ENCODE assay signal across 9 cellular contexts in the genomic region with DNA sequence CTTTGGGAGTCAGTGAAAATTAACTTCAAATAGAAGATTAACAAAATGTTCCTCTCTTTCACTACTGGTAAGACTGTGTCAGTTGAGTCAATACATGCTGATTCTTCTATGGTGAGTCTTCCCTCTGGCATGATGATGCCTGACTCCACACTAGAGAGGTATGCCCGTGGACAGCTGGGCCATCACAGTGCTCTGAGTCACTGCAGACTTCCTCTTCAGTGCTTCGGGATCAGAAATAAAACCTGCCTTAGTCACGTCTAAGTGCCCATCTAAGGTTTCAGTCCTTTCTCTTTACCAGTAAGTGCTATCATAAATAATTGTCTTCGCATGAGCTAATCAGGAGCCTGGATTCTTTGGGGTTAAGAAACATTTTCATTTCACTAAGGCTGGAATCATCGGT. TPM values are rescaled to one million over a fixed set of nuclear protein-coding genes. Genes with fewer than 3 reads are reported as not detected.
DNase-seq lines count a peak whose midpoint lies in the region; TF ChIP-seq lines count a peak whose summit lies in the region.
"Had no signal": no experiment of that assay in that cellular context is flagged by ENCODE, and none has a peak within 500 bp of the region (broad histone marks: within the 10 kb centered on the region; RNA-seq: fewer than 3 reads in every experiment).

No MANE protein-coding gene starts in this region.

- H3K27ac ChIP-seq in MM.1S (ENCODE audit: low read length) (no peak overlapping the region), brain microvascular endothelial cell (peak overlapping the region; percentile 82)
- H3K27ac ChIP-seq: KMS-11 had no signal

- no peak overlapping the region for H3K4me3 ChIP-seq in MM.1S (ENCODE audit: low read length)
- H3K4me3 ChIP-seq in brain microvascular endothelial cell (ENCODE audit: low read depth, low read length) = peak overlapping the region; percentile 18

- in situ Hi-C loops in brain microvascular endothelial cell (cut with HindIII; ENCODE audit: low pct_ligation_motif_present, low sequenced_read_pairs) = no loop called here

- DNase-seq in EL = peak; percentile 99
- DNase-seq in MM.1S = no peak
- peak; percentile 98 for DNase-seq in brain microvascular endothelial cell
- peak; percentile 99 for DNase-seq in myocyte (ENCODE audit: low read depth)
- DNase-seq in HuH-7 (ENCODE audit: low spot score) = no peak
- DNase-seq in GOT3 (lab: John Stamatoyannopoulos, UW) = no peak
- no peak for DNase-seq in NCI-H128 (lab: John Stamatoyannopoulos, UW; ENCODE audit: unreplicated experiment)
- DNase-seq in Kasumi-1 (lab: John Stamatoyannopoulos, UW) = no peak

- H3K27me3 ChIP-seq in MM.1S (replicated peaks; ENCODE audit: insufficient read depth, low read length) = no peaks in the 10 kb centered on the region
- H3K27me3 ChIP-seq in brain microvascular endothelial cell (replicated peaks) = no peaks in the 10 kb centered on the region

- H3K36me3 ChIP-seq in MM.1S (replicated peaks; ENCODE audit: insufficient read depth, low read length) (no peaks in the 10 kb centered on the region), brain microvascular endothelial cell (replicated peaks) (no peaks in the 10 kb centered on the region)

- H3K9me2 ChIP-seq in MM.1S (replicated peaks; ENCODE audit: insufficient read depth, low read length) = no peaks in the 10 kb centered on the region

- no peak overlapping the region for H3K4me2 ChIP-seq in MM.1S (ENCODE audit: low read depth, low read length)
- H3K4me2 ChIP-seq: KMS-11 had no signal

- H4K20me1 ChIP-seq in MM.1S (ENCODE audit: insufficient read depth, low read length) = no peaks in the 10 kb centered on the region

- H3K9ac ChIP-seq in MM.1S (ENCODE audit: low read length) = no peak overlapping the region
- H3K9ac ChIP-seq: KMS-11 had no signal

- H3K79me2 ChIP-seq in MM.1S (ENCODE audit: low read length) = no peaks in the 10 kb centered on the region

- H2AFZ ChIP-seq in MM.1S (ENCODE audit: low read length) = peak overlapping the region; percentile 30; the same call in 1 of the 2 replicates

- no peaks in the 10 kb centered on the region for H3F3A ChIP-seq in MM.1S (ENCODE audit: insufficient read depth, low read length)

- H3K4me1 ChIP-seq in MM.1S (ENCODE audit: low read length) = no peaks in the 10 kb centered on the region

- no peaks in the 10 kb centered on the region for H3K9me3 ChIP-seq in MM.1S (replicated peaks; ENCODE audit: insufficient read depth, low read length)

- no peak for TF ChIP-seq CTCF in MM.1S (IDR thresholded peaks at IDR 0.05; ENCODE audit: low read length)
- TF ChIP-seq CTCF in brain microvascular endothelial cell (IDR thresholded peaks at IDR 0.05; ENCODE audit: low read depth, low read length, missing control alignments) = no peak

RNA-seq across cellular contexts. Expression of a gene that starts 1.6 kb away (rescaled TPM):
- total RNA-seq in myocyte = 1,422 and 1,483 TPM in 2 replicates
- polyA plus RNA-seq in myocyte (2012) = 340 TPM

RNA-seq across cellular contexts. Expression of a gene that starts 49.1 kb away (rescaled TPM):
- 81.0 and 94.7 TPM in 2 replicates for total RNA-seq in myocyte
- polyA plus RNA-seq in myocyte (2012) = 64.2 TPM

Comparison
In these comparisons a context has a peak if more than half of its experiments do, and no peak if none do; other contexts are left out.
1. DNase-seq: peak in EL (single experiment), brain microvascular endothelial cell (single experiment) and myocyte (single experiment); none in MM.1S (single experiment), HuH-7 (single experiment), GOT3 (single experiment), NCI-H128 (single experiment) and Kasumi-1 (0 of 2).